ENCODE assay signal across 13 cellular contexts in genomic region chr4:98522603-98523395, GRCh38.
A peak's percentile ranks its signal among the peaks of the same experiment; 100 is the strongest.
DNase-seq lines count a peak whose midpoint lies in the region; ATAC-seq and TF ChIP-seq lines count a peak whose summit lies in the region.
"Had no signal": no experiment of that assay in that cellular context is flagged by ENCODE, and none has a peak within 500 bp of the region (broad histone marks: within the 10 kb centered on the region; RNA-seq: fewer than 3 reads in every experiment).

No MANE protein-coding gene starts in this region.

- H3K79me2 ChIP-seq in MM.1S (ENCODE audit: low read length), result no peaks in the 10 kb centered on the region

- no peaks in the 10 kb centered on the region for H3K9me3 ChIP-seq in MM.1S (replicated peaks; ENCODE audit: insufficient read depth, low read length)
- H3K9me3 ChIP-seq: mucosa of descending colon had no signal

- no peaks in the 10 kb centered on the region for H3K27me3 Mint-ChIP-seq in activated CD8-positive, alpha-beta T cell treated with anti-CD3 and anti-CD28 coated beads for 36 hours
- no peaks in the 10 kb centered on the region for H3K27me3 Mint-ChIP-seq in activated CD8-positive, alpha-beta T cell treated with anti-CD3 and anti-CD28 coated beads, Interleukin-2, amount 10 ng/mL, durations not matched to agents 7 days and 5 days (ENCODE audit: low read depth)
- no peaks in the 10 kb centered on the region for H3K27me3 Mint-ChIP-seq in activated T-helper 1 cell treated with anti-CD3 and anti-CD28 coated beads, Interleukin-12 subunit alpha, Interleukin-12 subunit beta, Interleukin-2, Interleukin-4 antibody, amounts not matched to agents 30 ng/mL and 10 ng/mL and 1 ng/mL, durations not matched to agents 14 hours and 24 hours and 36 hours (ENCODE audit: insufficient read depth)
- H3K27me3 Mint-ChIP-seq: activated CD4-positive, alpha-beta memory T cell treated with anti-CD3 and anti-CD28 coated beads, Interleukin-2, amount 10 ng/mL, durations not matched to agents 7 days and 5 days; effector memory CD8-positive, alpha-beta T cell had no signal

- H3K27ac ChIP-seq in foreskin keratinocyte, result no peak overlapping the region
- H3K27ac ChIP-seq in MM.1S (ENCODE audit: low read length), result no peak overlapping the region
- H3K27ac ChIP-seq: PC-9 had no signal

- POLR2A ChIA-PET in activated CD8-positive, alpha-beta T cell treated with anti-CD3 and anti-CD28 coated beads for 36 hours (lab: Charles Lee), result interaction anchor here (0.6 to 1.0 kb wide), 3 partner anchors 37 to 164 kb away, joined by 3 read pairs; no protein-coding TSS in a partner anchor
- POLR2A ChIA-PET in activated CD8-positive, alpha-beta T cell treated with anti-CD3 and anti-CD28 coated beads, Interleukin-2, amount 10 ng/mL, durations not matched to agents 7 days and 5 days (lab: Charles Lee), result interaction anchor here (0.6 kb wide), 1 partner anchor 13 kb away, joined by 3 read pairs; no protein-coding TSS in a partner anchor

- H3K36me3 Mint-ChIP-seq in activated CD8-positive, alpha-beta T cell treated with anti-CD3 and anti-CD28 coated beads for 36 hours (ENCODE audit: low read depth), result no peaks in the 10 kb centered on the region
- H3K36me3 Mint-ChIP-seq in activated CD8-positive, alpha-beta T cell treated with anti-CD3 and anti-CD28 coated beads, Interleukin-2, amount 10 ng/mL, durations not matched to agents 7 days and 5 days (ENCODE audit: low read depth), result no peaks in the 10 kb centered on the region
- peaks cover 5% of the 10 kb centered on the region for H3K36me3 Mint-ChIP-seq in activated T-helper 1 cell treated with anti-CD3 and anti-CD28 coated beads, Interleukin-12 subunit alpha, Interleukin-12 subunit beta, Interleukin-2, Interleukin-4 antibody, amounts not matched to agents 30 ng/mL and 10 ng/mL and 1 ng/mL, durations not matched to agents 14 hours and 24 hours and 36 hours (ENCODE audit: low read depth)

- no peak overlapping the region for H3K9ac ChIP-seq in MM.1S (ENCODE audit: low read length)

- in situ Hi-C loops in GM13976 (cut with MboI; ENCODE audit: low sequenced_read_pairs, unreplicated experiment), result no loop called here

- peaks cover 43% of the 10 kb centered on the region for H3K4me1 Mint-ChIP-seq in activated CD8-positive, alpha-beta T cell treated with anti-CD3 and anti-CD28 coated beads for 36 hours (ENCODE audit: low read depth)
- peaks cover 24% of the 10 kb centered on the region for H3K4me1 Mint-ChIP-seq in activated CD8-positive, alpha-beta T cell treated with anti-CD3 and anti-CD28 coated beads, Interleukin-2, amount 10 ng/mL, durations not matched to agents 7 days and 5 days (ENCODE audit: low read depth)
- peaks cover 68% of the 10 kb centered on the region for H3K4me1 Mint-ChIP-seq in activated T-helper 1 cell treated with anti-CD3 and anti-CD28 coated beads, Interleukin-12 subunit alpha, Interleukin-12 subunit beta, Interleukin-2, Interleukin-4 antibody, amounts not matched to agents 30 ng/mL and 10 ng/mL and 1 ng/mL, durations not matched to agents 14 hours and 24 hours and 36 hours (ENCODE audit: low read depth)

- peak; percentile 83 for ATAC-seq in activated CD8-positive, alpha-beta T cell treated with anti-CD3 and anti-CD28 coated beads for 36 hours
- ATAC-seq in activated CD8-positive, alpha-beta T cell treated with anti-CD3 and anti-CD28 coated beads, Interleukin-2, amount 10 ng/mL, durations not matched to agents 7 days and 5 days, result no peak
- peak; percentile 94 for ATAC-seq in foreskin keratinocyte
- ATAC-seq in stimulated activated naive CD8-positive, alpha-beta T cell treated with anti-CD3 and anti-CD28 coated beads, Interleukin-15, Interleukin-2, amounts not matched to agents 100 U/mL and 50 U/mL, for 24 hours, result peak; percentile 83
- ATAC-seq: effector memory CD8-positive, alpha-beta T cell; mucosa of descending colon had no signal

- H3F3A ChIP-seq in MM.1S (ENCODE audit: insufficient read depth, low read length), result no peaks in the 10 kb centered on the region

- H3K4me1 ChIP-seq in foreskin keratinocyte (peaks cover 44% of the 10 kb centered on the region), MM.1S (ENCODE audit: low read length) (no peaks in the 10 kb centered on the region)

- CTCF ChIA-PET in activated CD8-positive, alpha-beta T cell treated with anti-CD3 and anti-CD28 coated beads for 36 hours (lab: Charles Lee), result interaction anchor here (1.3 to 1.4 kb wide), 2 partner anchors 11 to 55 kb away, joined by 4 read pairs; no protein-coding TSS in a partner anchor
- CTCF ChIA-PET in activated CD8-positive, alpha-beta T cell treated with anti-CD3 and anti-CD28 coated beads, Interleukin-2, amount 10 ng/mL, durations not matched to agents 7 days and 5 days (lab: Charles Lee), result interaction anchor here (1.2 kb wide), 1 partner anchor 16 kb away, joined by 4 read pairs; no protein-coding TSS in a partner anchor

- H2AFZ ChIP-seq in MM.1S (ENCODE audit: low read length), result no peak overlapping the region
- H2AFZ ChIP-seq: PC-9 had no signal

- H3K27me3 ChIP-seq in foreskin keratinocyte, result no peaks in the 10 kb centered on the region
- H3K27me3 ChIP-seq in MM.1S (replicated peaks; ENCODE audit: insufficient read depth, low read length), result no peaks in the 10 kb centered on the region

- H3K9me3 Mint-ChIP-seq in activated CD8-positive, alpha-beta T cell treated with anti-CD3 and anti-CD28 coated beads for 36 hours, result no peaks in the 10 kb centered on the region
- H3K9me3 Mint-ChIP-seq in activated CD8-positive, alpha-beta T cell treated with anti-CD3 and anti-CD28 coated beads, Interleukin-2, amount 10 ng/mL, durations not matched to agents 7 days and 5 days (ENCODE audit: insufficient read depth), result no peaks in the 10 kb centered on the region
- H3K9me3 Mint-ChIP-seq in activated T-helper 1 cell treated with anti-CD3 and anti-CD28 coated beads, Interleukin-12 subunit alpha, Interleukin-12 subunit beta, Interleukin-2, Interleukin-4 antibody, amounts not matched to agents 30 ng/mL and 10 ng/mL and 1 ng/mL, durations not matched to agents 14 hours and 24 hours and 36 hours, result no peaks in the 10 kb centered on the region
- H3K9me3 Mint-ChIP-seq: activated CD4-positive, alpha-beta memory T cell treated with anti-CD3 and anti-CD28 coated beads, Interleukin-2, amount 10 ng/mL, durations not matched to agents 7 days and 5 days; effector memory CD8-positive, alpha-beta T cell had no signal

- H3K4me3 Mint-ChIP-seq in activated CD8-positive, alpha-beta T cell treated with anti-CD3 and anti-CD28 coated beads for 36 hours, result no peak overlapping the region
- H3K4me3 Mint-ChIP-seq in activated CD8-positive, alpha-beta T cell treated with anti-CD3 and anti-CD28 coated beads, Interleukin-2, amount 10 ng/mL, durations not matched to agents 7 days and 5 days, result no peak overlapping the region
- no peak overlapping the region for H3K4me3 Mint-ChIP-seq in activated T-helper 1 cell treated with anti-CD3 and anti-CD28 coated beads, Interleukin-12 subunit alpha, Interleukin-12 subunit beta, Interleukin-2, Interleukin-4 antibody, amounts not matched to agents 30 ng/mL and 10 ng/mL and 1 ng/mL, durations not matched to agents 14 hours and 24 hours and 36 hours
- H3K4me3 Mint-ChIP-seq: activated CD4-positive, alpha-beta memory T cell treated with anti-CD3 and anti-CD28 coated beads, Interleukin-2, amount 10 ng/mL, durations not matched to agents 7 days and 5 days; effector memory CD8-positive, alpha-beta T cell had no signal

- H4K20me1 ChIP-seq in MM.1S (ENCODE audit: insufficient read depth, low read length), result no peaks in the 10 kb centered on the region

- no peak for TF ChIP-seq CTCF in activated CD8-positive, alpha-beta T cell treated with anti-CD3 and anti-CD28 coated beads for 36 hours (IDR thresholded peaks at IDR 0.05)
- TF ChIP-seq CTCF in foreskin keratinocyte (conservative IDR thresholded peaks at IDR 0.05) (no peak), MM.1S (IDR thresholded peaks at IDR 0.05; ENCODE audit: low read length) (no peak), GM13976 (IDR thresholded peaks at IDR 0.05; ENCODE audit: borderline replicate concordance, control extremely low read depth, extremely low read depth, insufficient read depth, missing control alignments) (no peak)

- H3K4me2 ChIP-seq in MM.1S (ENCODE audit: low read depth, low read length), result no peak overlapping the region
- H3K4me2 ChIP-seq: PC-9 had no signal

- intact Hi-C loops in activated CD8-positive, alpha-beta T cell treated with anti-CD3 and anti-CD28 coated beads for 36 hours (cut with micrococcal nuclease), result no loop called here
- intact Hi-C loops in activated T-helper 1 cell treated with anti-CD3 and anti-CD28 coated beads, Interleukin-12 subunit alpha, Interleukin-12 subunit beta, Interleukin-2, Interleukin-4 antibody, amounts not matched to agents 30 ng/mL and 10 ng/mL and 1 ng/mL, durations not matched to agents 14 hours and 24 hours and 36 hours (cut with micrococcal nuclease), result no loop called here

- no peaks in the 10 kb centered on the region for H3K36me3 ChIP-seq in MM.1S (replicated peaks; ENCODE audit: insufficient read depth, low read length)

- H3K9me2 ChIP-seq in MM.1S (replicated peaks; ENCODE audit: insufficient read depth, low read length), result no peaks in the 10 kb centered on the region

- peak overlapping the region; percentile 27 for H3K27ac Mint-ChIP-seq in activated CD8-positive, alpha-beta T cell treated with anti-CD3 and anti-CD28 coated beads for 36 hours
- H3K27ac Mint-ChIP-seq in activated CD8-positive, alpha-beta T cell treated with anti-CD3 and anti-CD28 coated beads, Interleukin-2, amount 10 ng/mL, durations not matched to agents 7 days and 5 days, result no peak overlapping the region
- peak overlapping the region; percentile 57 for H3K27ac Mint-ChIP-seq in activated T-helper 1 cell treated with anti-CD3 and anti-CD28 coated beads, Interleukin-12 subunit alpha, Interleukin-12 subunit beta, Interleukin-2, Interleukin-4 antibody, amounts not matched to agents 30 ng/mL and 10 ng/mL and 1 ng/mL, durations not matched to agents 14 hours and 24 hours and 36 hours
- H3K27ac Mint-ChIP-seq: activated CD4-positive, alpha-beta memory T cell treated with anti-CD3 and anti-CD28 coated beads, Interleukin-2, amount 10 ng/mL, durations not matched to agents 7 days and 5 days had no signal

- DNase-seq in activated CD8-positive, alpha-beta T cell treated with anti-CD3 and anti-CD28 coated beads for 36 hours, result no peak
- no peak for DNase-seq in activated CD8-positive, alpha-beta T cell treated with anti-CD3 and anti-CD28 coated beads, Interleukin-2, amount 10 ng/mL, durations not matched to agents 7 days and 5 days
- no peak for DNase-seq in activated T-helper 1 cell treated with anti-CD3 and anti-CD28 coated beads, Interleukin-12 subunit alpha, Interleukin-12 subunit beta, Interleukin-2, Interleukin-4 antibody, amounts not matched to agents 30 ng/mL and 10 ng/mL and 1 ng/mL, durations not matched to agents 14 hours and 24 hours and 36 hours (ENCODE audit: low spot score)
- DNase-seq in foreskin keratinocyte (peak; percentile 77 to 87), MM.1S (no peak), GM13976 (ENCODE audit: low spot score) (no peak), SKM-1 (lab: John Stamatoyannopoulos, UW; ENCODE audit: unreplicated experiment) (no peak)
- no peak for DNase-seq in stimulated activated naive CD8-positive, alpha-beta T cell treated with anti-CD3 and anti-CD28 coated beads, Interleukin-15, Interleukin-2, amounts not matched to agents 100 U/mL and 50 U/mL, for 24 hours
- DNase-seq: activated CD4-positive, alpha-beta memory T cell treated with anti-CD3 and anti-CD28 coated beads, Interleukin-2, amount 10 ng/mL, durations not matched to agents 7 days and 5 days; effector memory CD8-positive, alpha-beta T cell; KG1; mucosa of descending colon; PC-9 had no signal

- H3K4me3 ChIP-seq in MM.1S (ENCODE audit: low read length), result no peak overlapping the region
- H3K4me3 ChIP-seq: mucosa of descending colon, PC-9 had no signal

Comparison
In these comparisons a context has a peak if more than half of its experiments do, and no peak if none do; other contexts are left out.
1. DNase-seq: peak in foreskin keratinocyte (2 of 2); none in activated CD8-positive, alpha-beta T cell treated with anti-CD3 and anti-CD28 coated beads for 36 hours (single experiment), activated CD8-positive, alpha-beta T cell treated with anti-CD3 and anti-CD28 coated beads, Interleukin-2, amount 10 ng/mL, durations not matched to agents 7 days and 5 days (single experiment), activated T-helper 1 cell treated with anti-CD3 and anti-CD28 coated beads, Interleukin-12 subunit alpha, Interleukin-12 subunit beta, Interleukin-2, Interleukin-4 antibody, amounts not matched to agents 30 ng/mL and 10 ng/mL and 1 ng/mL, durations not matched to agents 14 hours and 24 hours and 36 hours (single experiment), stimulated activated naive CD8-positive, alpha-beta T cell treated with anti-CD3 and anti-CD28 coated beads, Interleukin-15, Interleukin-2, amounts not matched to agents 100 U/mL and 50 U/mL, for 24 hours (single experiment), MM.1S (single experiment), GM13976 (single experiment) and SKM-1 (single experiment).